In genomic region chr18:25225152-25225551, GRCh38 we compare ENCODE assay signal across 17 cellular contexts.
"Had no signal": no experiment of that assay in that cellular context is flagged by ENCODE, and none has a peak within 500 bp of the region (broad histone marks: within the 10 kb centered on the region; RNA-seq: fewer than 3 reads in every experiment).

No MANE protein-coding gene starts in this region.

- H3K4me1 Mint-ChIP-seq: activated naive CD8-positive, alpha-beta T cell treated with anti-CD3 and anti-CD28 coated beads, Interleukin-2, amount 50 U/mL, for 24 hours; T-helper 17 cell had no signal

- H3K4me3 Mint-ChIP-seq: activated CD4-positive, alpha-beta memory T cell treated with anti-CD3 and anti-CD28 coated beads for 36 hours; activated naive CD8-positive, alpha-beta T cell treated with anti-CD3 and anti-CD28 coated beads, Interleukin-2, amount 50 U/mL, for 24 hours; T-helper 17 cell had no signal

- DNase-seq: activated CD4-positive, alpha-beta memory T cell treated with anti-CD3 and anti-CD28 coated beads for 36 hours; activated CD4-positive, alpha-beta T cell treated with anti-CD3 and anti-CD28 coated beads for 1 hour; activated gamma-delta T cell treated with Interleukin-2 at 50 U/mL for 16 hours; activated naive CD8-positive, alpha-beta T cell treated with anti-CD3 and anti-CD28 coated beads, Interleukin-2, amount 50 U/mL, for 24 hours; activated T-cell treated with anti-CD3 and anti-CD28 coated beads, Interleukin-2, amount 50 U/mL, for 48 hours; colonic mucosa; effector CD8-positive, alpha-beta T cell; erythroblast; hypothalamus; lower lobe of right lung; naive B cell; T-helper 17 cell; thyroid gland; uterus had no signal

- ATAC-seq: activated naive CD8-positive, alpha-beta T cell treated with anti-CD3 and anti-CD28 coated beads, Interleukin-2, amount 50 U/mL, for 24 hours; T-helper 17 cell had no signal

- H3K9me3 Mint-ChIP-seq: activated CD4-positive, alpha-beta memory T cell treated with anti-CD3 and anti-CD28 coated beads for 36 hours; activated naive CD8-positive, alpha-beta T cell treated with anti-CD3 and anti-CD28 coated beads, Interleukin-2, amount 50 U/mL, for 24 hours had no signal

- H3K4me3 ChIP-seq: colonic mucosa, lower lobe of right lung, right atrium auricular region, skin epidermis, thyroid gland, uterus had no signal

- H3K27me3 Mint-ChIP-seq: activated CD4-positive, alpha-beta memory T cell treated with anti-CD3 and anti-CD28 coated beads for 36 hours; activated naive CD8-positive, alpha-beta T cell treated with anti-CD3 and anti-CD28 coated beads, Interleukin-2, amount 50 U/mL, for 24 hours had no signal

- H3K36me3 Mint-ChIP-seq: activated CD4-positive, alpha-beta memory T cell treated with anti-CD3 and anti-CD28 coated beads for 36 hours; naive B cell had no signal

- H3K27ac ChIP-seq: colonic mucosa, lower lobe of right lung, neutrophil, right atrium auricular region, thyroid gland, uterus had no signal

- H3K27ac Mint-ChIP-seq: activated CD4-positive, alpha-beta memory T cell treated with anti-CD3 and anti-CD28 coated beads for 36 hours; activated naive CD8-positive, alpha-beta T cell treated with anti-CD3 and anti-CD28 coated beads, Interleukin-2, amount 50 U/mL, for 24 hours; naive B cell; T-helper 17 cell had no signal
